ENCODE assay signal across 8 cellular contexts in genomic region chr2:11746807-11747459, GRCh38. TPM values are rescaled to one million over a fixed set of nuclear protein-coding genes. Genes with fewer than 3 reads are reported as not detected.
A peak's percentile ranks its signal among the peaks of the same experiment; 100 is the strongest.
DNase-seq lines count a peak whose midpoint lies in the region; ATAC-seq, FAIRE-seq and TF ChIP-seq lines count a peak whose summit lies in the region.

No MANE protein-coding gene starts in this region.

- H3K36me3 ChIP-seq in BE2C (no peaks in the 10 kb centered on the region; the same call in 1 of the 2 replicates), K562 (ENCODE audit: control insufficient read depth, insufficient read depth, low read length) (peaks cover 7% of the 10 kb centered on the region; the same call in 2 of the 3 replicates), kidney (ENCODE audit: control insufficient read depth in 1 of 2, insufficient read depth in 2 of 2, low read length in 2 of 2) (no peaks in the 10 kb centered on the region)

- H3K4me1 ChIP-seq in BE2C (peaks cover 34% of the 10 kb centered on the region), K562 (replicated peaks in 1 of 2; ENCODE audit: control insufficient read depth in 2 of 2, insufficient read depth in 2 of 2, low read length in 2 of 2) (peaks cover 69 to 78% of the 10 kb centered on the region in 2 experiments; a peak in 4 of 5 replicates), kidney (ENCODE audit: control insufficient read depth in 1 of 2, insufficient read depth in 1 of 2, low read depth in 1 of 2, low read length in 2 of 2) (peaks cover 0 to 32% of the 10 kb centered on the region in 2 donors)

- H3K27me3 ChIP-seq in BE2C (no peaks in the 10 kb centered on the region), K562 (ENCODE audit: control insufficient read depth in 2 of 2, insufficient read depth in 2 of 2, low read length in 2 of 2) (no peaks in the 10 kb centered on the region)

- DNase-seq in BE2C (no peak), NCI-H345 treated with DMSO at 0.1 percent for 48 hours (lab: John Stamatoyannopoulos, UW; ENCODE audit: unreplicated experiment) (peak; percentile 52), K562 (ENCODE audit: extremely low read depth in 1 of 4, low spot score in 3 of 4) (peak in 2 of 4 experiments; percentile 31 to 60), kidney (no peak), ecto neural progenitor cell (ENCODE audit: low spot score) (no peak)
- DNase-seq in stimulated activated effector memory CD8-positive, alpha-beta T cell treated with anti-CD3 and anti-CD28 coated beads, Interleukin-12 subunit alpha, Interleukin-12 subunit beta, amount 100 ng/mL, for 72 hours (ENCODE audit: low spot score in 2 of 2) = peak in 1 of 2 donors; percentile 63

- peak overlapping the region; percentile 93 for H3K4me3 Mint-ChIP-seq in stimulated activated effector memory CD8-positive, alpha-beta T cell treated with anti-CD3 and anti-CD28 coated beads, Interleukin-12 subunit alpha, Interleukin-12 subunit beta, amount 100 ng/mL, for 72 hours

- WGBS in K562 (ENCODE audit: insufficient coverage, low coverage, missing lambda C conversion rate) = under 1% methylated on average over 32 of the region's 42 CpGs

- H3K27ac ChIP-seq in K562 (ENCODE audit: extremely low read depth, low read depth, low read length) (peak overlapping the region; percentile 86), kidney (ENCODE audit: low read depth in 2 of 2, low read length in 2 of 2) (peak overlapping the region; percentile 65 to 71)

- no TSS peak for BruUV-seq in K562 (replicated peaks; lab: Mats Ljungman, UMichigan)

- FAIRE-seq in K562 (lab: Jason Lieb, UNC) (no peak), kidney (lab: Jason Lieb, UNC) (no peak)

- H2AFZ ChIP-seq in K562 (ENCODE audit: low read depth, low read length) = peak overlapping the region; percentile 62

- H3K4me1 Mint-ChIP-seq in stimulated activated effector memory CD8-positive, alpha-beta T cell treated with anti-CD3 and anti-CD28 coated beads, Interleukin-12 subunit alpha, Interleukin-12 subunit beta, amount 100 ng/mL, for 72 hours = peaks cover 87% of the 10 kb centered on the region

- TF ChIP-seq EP300 in K562 (IDR thresholded peaks at IDR 0.05; ENCODE audit: low read length) = no peak

- no peaks in the 10 kb centered on the region for H3K9me1 ChIP-seq in K562 (ENCODE audit: control insufficient read depth, insufficient read depth, low read length)

- in situ Hi-C loops in K562 (cut with MboI) = no loop called here

- H3K4me3 ChIP-seq in BE2C (ENCODE audit: low read depth, low read length) (peak overlapping the region; percentile 95), K562 (peak overlapping the region; percentile 68), kidney (ENCODE audit: low read length in 2 of 2) (peak overlapping the region; percentile 54 to 69)

- peaks cover 14% of the 10 kb centered on the region for H3K36me3 Mint-ChIP-seq in stimulated activated effector memory CD8-positive, alpha-beta T cell treated with anti-CD3 and anti-CD28 coated beads, Interleukin-12 subunit alpha, Interleukin-12 subunit beta, amount 100 ng/mL, for 72 hours

- CTCF ChIA-PET in K562 (lab: Yijun Ruan, JAX; ENCODE audit: low intra/inter-chr PET ratio) = interaction anchor here (0.6 to 1.2 kb wide), 2 partner anchors 10 to 32 kb away, joined by 3 read pairs; no protein-coding TSS in a partner anchor

- ATAC-seq in GM21717 (IDR thresholded peaks at IDR 0.05; ENCODE audit: unreplicated experiment) (peak; percentile 2), K562 (peak; percentile 41), GM21529 (IDR thresholded peaks at IDR 0.05; ENCODE audit: unreplicated experiment) (no peak)
- ATAC-seq in stimulated activated effector memory CD8-positive, alpha-beta T cell treated with anti-CD3 and anti-CD28 coated beads, Interleukin-12 subunit alpha, Interleukin-12 subunit beta, amount 100 ng/mL, for 72 hours = peak; percentile 52

- intact Hi-C loops in K562 (cut with micrococcal nuclease) = no loop called here
- intact Hi-C loops in kidney (cut with DNase I) = no loop called here

- H4K20me1 ChIP-seq in K562 (replicated peaks; ENCODE audit: control insufficient read depth, insufficient read depth, low read length) = peaks cover 17% of the 10 kb centered on the region

- H3K9me3 Mint-ChIP-seq in stimulated activated effector memory CD8-positive, alpha-beta T cell treated with anti-CD3 and anti-CD28 coated beads, Interleukin-12 subunit alpha, Interleukin-12 subunit beta, amount 100 ng/mL, for 72 hours = no peaks in the 10 kb centered on the region

- no peak for TF ChIP-seq POLR2A in K562 (conservative IDR thresholded peaks at IDR 0.05)

- POLR2A ChIA-PET in K562 (lab: Yijun Ruan, JAX) = interaction anchor here (0.6 to 1.6 kb wide), 4 partner anchors 11 to 994 kb away, joined by 3 to 9 read pairs (median 3); no protein-coding TSS in a partner anchor

- H3K27ac Mint-ChIP-seq in stimulated activated effector memory CD8-positive, alpha-beta T cell treated with anti-CD3 and anti-CD28 coated beads, Interleukin-12 subunit alpha, Interleukin-12 subunit beta, amount 100 ng/mL, for 72 hours = peak overlapping the region; percentile 93

- H3K9me3 ChIP-seq in BE2C (no peaks in the 10 kb centered on the region), K562 (replicated peaks; ENCODE audit: control insufficient read depth, insufficient read depth, low read depth, low read length) (peaks cover 5% of the 10 kb centered on the region; the same call in 1 of the 2 replicates), kidney (ENCODE audit: control insufficient read depth in 1 of 2, low read length in 2 of 2) (no peaks in the 10 kb centered on the region)

- no peak for TF ChIP-seq CTCF in BE2C (IDR thresholded peaks at IDR 0.05; ENCODE audit: low read depth, low read length)
- no peak for TF ChIP-seq CTCF in K562 (IDR thresholded peaks at IDR 0.05 in 2 of 3, conservative IDR thresholded peaks at IDR 0.05 in 1 of 3; ENCODE audit: insufficient read depth in 2 of 3, low read depth in 1 of 3, low read length in 3 of 3)
- no peak for TF ChIP-seq CTCF in kidney (IDR thresholded peaks at IDR 0.05; ENCODE audit: borderline replicate concordance, extremely low read depth, insufficient read depth)

- H3K9ac ChIP-seq in K562 (ENCODE audit: insufficient read depth in 1 of 2, low read depth in 2 of 2, low read length in 2 of 2) (peak overlapping the region; percentile 87 to 96), kidney (ENCODE audit: low read length in 2 of 2) (peak overlapping the region; percentile 3 to 74)

- TF ChIP-seq RAD21 in K562 (CRISPR knock-in tag; conservative IDR thresholded peaks at IDR 0.05 in 1 of 2, IDR thresholded peaks at IDR 0.05 in 1 of 2) = no peak

- peak overlapping the region; percentile 97 for H3K4me2 ChIP-seq in K562 (ENCODE audit: insufficient read depth, low read length)

- H3K79me2 ChIP-seq in K562 (ENCODE audit: control insufficient read depth, insufficient read depth, low read length) = peaks cover 53% of the 10 kb centered on the region

TF ChIP-seq in K562, 482 proteins besides CTCF, POLR2A, EP300 and RAD21 (continues in another document):
- TF ChIP-seq ZBTB43 (CRISPR knock-in tag; IDR thresholded peaks at IDR 0.05) (0 out of 2 replicates have a peak, but pooled peaks have one; percentile 52), TCF3 (CRISPR knock-in tag; IDR thresholded peaks at IDR 0.05) (no peak), TEAD1 (CRISPR knock-in tag; IDR thresholded peaks at IDR 0.05) (no peak), ZNF695 (CRISPR knock-in tag; IDR thresholded peaks at IDR 0.05) (no peak), NR2C2 (CRISPR knock-in tag; IDR thresholded peaks at IDR 0.05) (peak; percentile 40; the same call in 1 of the 2 replicates), NR2C2 (tag; IDR thresholded peaks at IDR 0.05) (no peak; the same call in 1 of the 2 replicates), ZNF224 (CRISPR knock-in tag; IDR thresholded peaks at IDR 0.05) (0 out of 2 replicates have a peak, but pooled peaks have one; percentile 31), ZNF124 (CRISPR knock-in tag; IDR thresholded peaks at IDR 0.05) (no peak), CREB1 (IDR thresholded peaks at IDR 0.05) (no peak), CREB1 (CRISPR knock-in tag; IDR thresholded peaks at IDR 0.05) (peak; percentile 48; the same call in 1 of the 2 replicates), IFI16 (CRISPR knock-in tag; IDR thresholded peaks at IDR 0.05) (no peak)

RNA-seq across cellular contexts. Expression of gene LPIN1, which starts 0.5 kb away (rescaled TPM):
- polyA plus RNA-seq in BE2C (2012; ENCODE audit: insufficient read depth, insufficient read length, low read depth) = 89.6 TPM
- total RNA-seq in K562 (2011; cell fraction: chromatin; rRNA removed; ENCODE audit: low replicate concordance) = 261 and 278 TPM in 2 replicates
- total RNA-seq in K562 (2011; cell fraction: nucleolus; rRNA removed) = 132 and 152 TPM in 2 replicates
- 219 and 247 TPM in 2 replicates for total RNA-seq in K562 (2011; cell fraction: nucleoplasm; rRNA removed)
- total RNA-seq in K562 (2014; rRNA removed) = 25.1 and 33.4 TPM in 2 replicates
- total RNA-seq in K562 (2014; rRNA removed; fragmentation: Illumina TruSeq; extraction: Trizol) = 27.8 and 32.6 TPM in 2 replicates
- total RNA-seq in K562 (2015; rRNA removed; fragmentation: Illumina TruSeq; extraction: Trizol) = 25.3 and 27.8 TPM in 2 replicates
- 37.6 and 39.9 TPM in 2 replicates for total RNA-seq in K562 (2021)
- polyA plus RNA-seq in K562 (2011; rRNA removed) = 84.0 and 96.3 TPM in 2 replicates
- 38.4 and 54.3 TPM in 2 replicates for polyA plus RNA-seq in K562 (2011; cell fraction: cytosol; rRNA removed)
- 117 and 127 TPM in 2 replicates for polyA plus RNA-seq in K562 (2011; cell fraction: nucleus; rRNA removed)
- polyA plus RNA-seq in K562 (2012) = 22.4 and 25.9 TPM in 2 replicates
- 30.1 and 32.5 TPM in 2 replicates for polyA plus RNA-seq in K562 (2014; fragmentation: Illumina TruSeq; extraction: Trizol)
- polyA plus RNA-seq in K562 (2014; fragmentation: Nextera tagmentation; extraction: Ambion mirVana) = 10 to 100 TPM in 1 of 2 experiments, 1 to 10 TPM in 1; 9.2 to 12.7 TPM
- 36.0 and 36.4 TPM in 2 replicates for polyA plus RNA-seq in K562 (2014; rRNA removed)
- polyA minus RNA-seq in K562 (2011; rRNA and poly(A)+ RNA removed) = 66.6 and 83.7 TPM in 2 replicates
- 35.4 and 38.8 TPM in 2 replicates for polyA minus RNA-seq in K562 (2011; cell fraction: cytosol; rRNA and poly(A)+ RNA removed)
- polyA minus RNA-seq in K562 (2011; cell fraction: nucleus; rRNA and poly(A)+ RNA removed) = 79.0 and 128 TPM in 2 replicates
- 36.8 TPM for total RNA-seq in kidney
- polyA plus RNA-seq in kidney (ENCODE audit: insufficient read depth, low read depth, low replicate concordance) = 11.8 TPM
